16 cellular contexts compared by ENCODE assay signal in the genomic region with DNA sequence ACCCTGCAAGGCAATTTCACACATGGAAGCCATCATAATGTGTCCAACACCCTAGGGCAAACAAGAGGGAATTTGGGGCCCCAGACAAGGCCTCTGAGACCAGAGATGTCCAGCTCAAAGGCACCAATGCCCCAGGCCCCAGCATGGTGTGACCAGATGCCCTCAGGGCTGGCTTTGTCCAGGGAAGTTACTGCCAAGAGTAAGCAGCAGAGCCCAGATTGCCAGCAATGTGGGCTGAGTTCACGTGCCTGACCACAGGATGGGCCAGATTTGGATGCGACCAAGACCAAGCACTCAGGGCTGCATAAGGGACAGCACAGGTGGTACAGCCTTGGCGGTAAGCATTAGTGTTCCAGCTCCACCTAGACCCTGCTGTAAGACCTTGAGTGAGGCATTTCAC. TPM values are rescaled to one million over a fixed set of nuclear protein-coding genes. Genes with fewer than 3 reads are reported as not detected.
DNase-seq lines count a peak whose midpoint lies in the region; ATAC-seq, FAIRE-seq and TF ChIP-seq lines count a peak whose summit lies in the region.
"Had no signal": no experiment of that assay in that cellular context is flagged by ENCODE, and none has a peak within 500 bp of the region (broad histone marks: within the 10 kb centered on the region; RNA-seq: fewer than 3 reads in every experiment).

No MANE protein-coding gene starts in this region.

- H3K27me3 ChIP-seq in HCT116 (ENCODE audit: insufficient read depth, low read length), result no peaks in the 10 kb centered on the region
- no peaks in the 10 kb centered on the region for H3K27me3 ChIP-seq in mammary epithelial cell (ENCODE audit: insufficient read depth, low read length)
- H3K27me3 ChIP-seq in thymus (ENCODE audit: control insufficient read depth, insufficient read depth), result no peaks in the 10 kb centered on the region
- H3K27me3 ChIP-seq in HepG2 (ENCODE audit: control insufficient read depth in 1 of 2, insufficient read depth in 2 of 2, low read length in 2 of 2), result no peaks in the 10 kb centered on the region
- H3K27me3 ChIP-seq: SJCRH30 had no signal

- POLR2A ChIA-PET in HCT116 (lab: Charles Lee) (interaction anchor here (1.8 to 3.0 kb wide), 6 partner anchors 8 to 89 kb away, joined by 4 to 21 read pairs (median 10); a partner anchor contains a TSS), HepG2 (lab: Yijun Ruan, JAX) (no interaction called here)

- in situ Hi-C loops in mammary epithelial cell (cut with MboI; ENCODE audit: low sequenced_read_pairs in 2 of 2), result no loop called here
- in situ Hi-C loops in HepG2 (cut with HindIII; ENCODE audit: extremely low pct_ligation_motif_present, low pct_unique_long_range_greater_than_20kb), result no loop called here

- H3K4me2 ChIP-seq in HCT116 (ENCODE audit: low read length) (peak overlapping the region; percentile 72), mammary epithelial cell (ENCODE audit: insufficient read depth, low read depth, low read length) (no peak overlapping the region), HepG2 (ENCODE audit: low read depth, low read length) (no peak overlapping the region)

- H3K9ac ChIP-seq in HCT116 (ENCODE audit: low read length), result peak overlapping the region; percentile 81
- no peak overlapping the region for H3K9ac ChIP-seq in mammary epithelial cell (ENCODE audit: insufficient read depth, low read length)
- H3K9ac ChIP-seq in HepG2 (ENCODE audit: insufficient read depth, low read depth, low read length), result no peak overlapping the region

- peak overlapping the region; percentile 94 for H3K27ac Mint-ChIP-seq in mesothelial cell of epicardium
- H3K27ac Mint-ChIP-seq: activated naive CD8-positive, alpha-beta T cell treated with anti-CD3 and anti-CD28 coated beads for 36 hours; CD4-positive, alpha-beta T cell; stimulated activated effector memory CD8-positive, alpha-beta T cell treated with anti-CD3 and anti-CD28 coated beads, Interleukin-12 subunit alpha, Interleukin-12 subunit beta, amount 100 ng/mL, for 72 hours had no signal

- dilution Hi-C loops in mammary epithelial cell (cut with HindIII; ENCODE audit: low sequenced_read_pairs), result loop anchor here (5.0 kb wide), 1 partner anchor 87 kb away; no protein-coding TSS in a partner anchor

- intact Hi-C loops in HCT116 (cut with micrococcal nuclease), result no loop called here
- intact Hi-C loops in mammary epithelial cell (cut with micrococcal nuclease), result no loop called here
- intact Hi-C loops in left colon (cut with DNase I, micrococcal nuclease), result no loop called here
- intact Hi-C loops in HepG2 (cut with micrococcal nuclease; ENCODE audit: unreplicated experiment), result no loop called here

- no peak for ATAC-seq in HCT116
- ATAC-seq in left colon, result no peak
- ATAC-seq in left lobe of liver, result no peak
- no peak for ATAC-seq in HepG2
- ATAC-seq: stimulated activated effector memory CD8-positive, alpha-beta T cell treated with anti-CD3 and anti-CD28 coated beads, Interleukin-12 subunit alpha, Interleukin-12 subunit beta, amount 100 ng/mL, for 72 hours had no signal

- no peak for TF ChIP-seq EP300 in HepG2 (IDR thresholded peaks at IDR 0.05; ENCODE audit: low read depth in 2 of 2, low read length in 2 of 2)
- TF ChIP-seq EP300 in HepG2 (CRISPR knock-in tag; IDR thresholded peaks at IDR 0.05; ENCODE audit: borderline replicate concordance), result no peak

- RAD21 ChIA-PET in HCT116 (lab: Charles Lee; ENCODE audit: low non-redundant PET in 1 of 2, low total read pairs in 2 of 2, uncharacterized antibody in 2 of 2, unreplicated experiment in 2 of 2), result interaction anchor here (1.5 to 2.4 kb wide), 2 partner anchors 13 kb away, joined by 6 to 8 read pairs; a partner anchor contains a TSS

- no TSS peak for BruUV-seq in HCT116 (replicated peaks; lab: Mats Ljungman, UMichigan)
- BruUV-seq in mammary epithelial cell (replicated peaks; lab: Mats Ljungman, UMichigan), result no TSS peak
- no TSS peak for BruUV-seq in HepG2 (replicated peaks; lab: Mats Ljungman, UMichigan)

- H3K4me1 ChIP-seq in HCT116 (ENCODE audit: control insufficient read depth in 1 of 2, insufficient read depth in 2 of 2, low read length in 2 of 2) (peaks cover 87 to 96% of the 10 kb centered on the region in 2 experiments), mammary epithelial cell (ENCODE audit: insufficient read depth, low read length) (peaks cover 86% of the 10 kb centered on the region), thymus (ENCODE audit: control insufficient read depth, insufficient read depth, low read length) (no peaks in the 10 kb centered on the region), HepG2 (ENCODE audit: insufficient read depth, low read length) (peaks cover 6% of the 10 kb centered on the region; the same call in 1 of the 2 replicates)

- peak overlapping the region; percentile 98 for H3K27ac ChIP-seq in HCT116 (ENCODE audit: low read depth, low read length)
- peak overlapping the region; percentile 77 for H3K27ac ChIP-seq in mammary epithelial cell (ENCODE audit: insufficient read depth, low read depth, low read length)
- H3K27ac ChIP-seq in thymus (ENCODE audit: low read depth), result peak overlapping the region; percentile 46
- H3K27ac ChIP-seq in HepG2 (ENCODE audit: extremely low read length, insufficient read depth, low read length), result no peak overlapping the region
- H3K27ac ChIP-seq: SJCRH30 had no signal

- H3K4me3 Mint-ChIP-seq in mesothelial cell of epicardium, result no peak overlapping the region
- H3K4me3 Mint-ChIP-seq: activated naive CD8-positive, alpha-beta T cell treated with anti-CD3 and anti-CD28 coated beads for 36 hours; CD4-positive, alpha-beta T cell; stimulated activated effector memory CD8-positive, alpha-beta T cell treated with anti-CD3 and anti-CD28 coated beads, Interleukin-12 subunit alpha, Interleukin-12 subunit beta, amount 100 ng/mL, for 72 hours had no signal

- H2AFZ ChIP-seq in HCT116 (ENCODE audit: low read depth, low read length, poor library complexity, severe bottlenecking) (no peak overlapping the region), mammary epithelial cell (ENCODE audit: low read depth, low read length) (no peak overlapping the region), HepG2 (ENCODE audit: low read length) (no peak overlapping the region)

- peaks cover 2% of the 10 kb centered on the region for H3K36me3 Mint-ChIP-seq in mesothelial cell of epicardium
- H3K36me3 Mint-ChIP-seq: stimulated activated effector memory CD8-positive, alpha-beta T cell treated with anti-CD3 and anti-CD28 coated beads, Interleukin-12 subunit alpha, Interleukin-12 subunit beta, amount 100 ng/mL, for 72 hours had no signal

- H3K9me2 ChIP-seq in HCT116 (ENCODE audit: insufficient read depth), result no peaks in the 10 kb centered on the region

- H3K79me2 ChIP-seq in HCT116 (ENCODE audit: insufficient read depth, low read length) (peaks cover 87% of the 10 kb centered on the region), mammary epithelial cell (ENCODE audit: insufficient read depth, low read length) (peaks cover 66% of the 10 kb centered on the region), HepG2 (ENCODE audit: insufficient read depth, low read length) (no peaks in the 10 kb centered on the region)

- 83% methylated on average over 3 of the region's 3 CpGs for WGBS in mammary epithelial cell (ENCODE audit: low coverage, missing lambda C conversion rate)
- WGBS in thymus, result 96% methylated on average over 3 of the region's 3 CpGs
- WGBS in HepG2 (ENCODE audit: low lambda C conversion rate), result 93% methylated on average over 1 of the region's 3 CpGs

- no peaks in the 10 kb centered on the region for H3K27me3 Mint-ChIP-seq in mesothelial cell of epicardium (ENCODE audit: low read depth)
- H3K27me3 Mint-ChIP-seq: activated naive CD8-positive, alpha-beta T cell treated with anti-CD3 and anti-CD28 coated beads for 36 hours; CD4-positive, alpha-beta T cell had no signal

- H3K4me3 ChIP-seq in HCT116 (replicated peaks in 1 of 2; ENCODE audit: low read depth in 1 of 2, low read length in 2 of 2), result no peak overlapping the region
- H3K4me3 ChIP-seq in mammary epithelial cell (replicated peaks in 1 of 3; ENCODE audit: insufficient read depth in 1 of 3, low read depth in 2 of 3, low read length in 3 of 3), result no peak overlapping the region
- no peak overlapping the region for H3K4me3 ChIP-seq in thymus (ENCODE audit: low read length)
- no peak overlapping the region for H3K4me3 ChIP-seq in HepG2 (replicated peaks in 1 of 3; ENCODE audit: insufficient read depth in 1 of 3, low read depth in 2 of 3, low read length in 3 of 3)
- H3K4me3 ChIP-seq: SJCRH30 had no signal

- no peaks in the 10 kb centered on the region for H4K20me1 ChIP-seq in HCT116 (ENCODE audit: insufficient read depth)
- no peaks in the 10 kb centered on the region for H4K20me1 ChIP-seq in mammary epithelial cell (ENCODE audit: insufficient read depth, low read length)
- no peaks in the 10 kb centered on the region for H4K20me1 ChIP-seq in HepG2 (ENCODE audit: insufficient read depth, low read length)

- no peak for TF ChIP-seq POLR2A in HCT116 (IDR thresholded peaks at IDR 0.05; ENCODE audit: borderline replicate concordance, extremely low read depth, insufficient read depth, insufficient read length)
- TF ChIP-seq POLR2A in HepG2 (IDR thresholded peaks at IDR 0.05; ENCODE audit: insufficient read depth in 1 of 2, low read depth in 2 of 2, low read length in 2 of 2), result no peak

- no peak for FAIRE-seq in HepG2 (lab: Jason Lieb, UNC)

- H3K36me3 ChIP-seq in HCT116 (ENCODE audit: control insufficient read depth in 1 of 2, insufficient read depth in 2 of 2, low read length in 2 of 2), result peaks cover 0 to 26% of the 10 kb centered on the region in 2 experiments; a peak in 1 of 4 replicates
- H3K36me3 ChIP-seq in mammary epithelial cell (ENCODE audit: insufficient read depth, low read length), result peaks cover 16% of the 10 kb centered on the region
- no peaks in the 10 kb centered on the region for H3K36me3 ChIP-seq in thymus (ENCODE audit: control insufficient read depth, insufficient read depth)
- H3K36me3 ChIP-seq in HepG2 (replicated peaks in 1 of 2; ENCODE audit: control insufficient read depth in 1 of 2, insufficient read depth in 2 of 2, low read length in 2 of 2), result no peaks in the 10 kb centered on the region
- H3K36me3 ChIP-seq: SJCRH30 had no signal

- DNase-seq in HCT116 (ENCODE audit: low read depth, low spot score) (no peak), mammary epithelial cell (no peak), mesothelial cell of epicardium (ENCODE audit: low spot score in 2 of 2, unreplicated experiment in 2 of 2) (no peak), left colon (no peak), left lobe of liver (ENCODE audit: low spot score) (no peak), HepG2 (ENCODE audit: low spot score) (no peak), hypothalamus (lab: John Stamatoyannopoulos, UW) (no peak)
- DNase-seq: activated naive CD8-positive, alpha-beta T cell treated with anti-CD3 and anti-CD28 coated beads for 36 hours; CD4-positive, alpha-beta T cell; head of caudate nucleus; NCI-H1694 treated with DMSO at 0.1 percent for 48 hours; NCI-H774; stimulated activated CD4-positive, alpha-beta T cell treated with anti-CD3 and anti-CD28 coated beads, Interleukin-2, amount 100 ng/mL, for 24 hours had no signal

- no peak for TF ChIP-seq RAD21 in HCT116 (IDR thresholded peaks at IDR 0.05; ENCODE audit: low read depth)
- no peak for TF ChIP-seq RAD21 in HepG2 (CRISPR knock-in tag; IDR thresholded peaks at IDR 0.05)

- CTCF ChIA-PET in HCT116 (lab: Charles Lee), result interaction anchor here (2.6 to 4.3 kb wide), 2 partner anchors 13 to 93 kb away, joined by 11 to 27 read pairs; a partner anchor contains a TSS
- CTCF ChIA-PET in mammary epithelial cell (lab: Charles Lee; ENCODE audit: low non-redundant PET), result no interaction called here
- CTCF ChIA-PET in HepG2 (lab: Yijun Ruan, JAX; ENCODE audit: low intra/inter-chr PET ratio, low total read pairs), result no interaction called here

- H3K9me3 ChIP-seq in HCT116 (ENCODE audit: control insufficient read depth in 1 of 2, insufficient read depth in 1 of 2, low read depth in 1 of 2, low read length in 2 of 2) (no peaks in the 10 kb centered on the region), mammary epithelial cell (replicated peaks; ENCODE audit: insufficient read depth, low read length) (no peaks in the 10 kb centered on the region), thymus (ENCODE audit: control insufficient read depth) (no peaks in the 10 kb centered on the region), HepG2 (ENCODE audit: low read length) (no peaks in the 10 kb centered on the region)
- H3K9me3 ChIP-seq: SJCRH30 had no signal

- TF ChIP-seq CTCF in HCT116 (IDR thresholded peaks at IDR 0.05 in 2 of 3, conservative IDR thresholded peaks at IDR 0.05 in 1 of 3; ENCODE audit: borderline replicate concordance in 1 of 3, insufficient read depth in 1 of 3, low read depth in 2 of 3, low read length in 2 of 3) (no peak), mammary epithelial cell (conservative IDR thresholded peaks at IDR 0.05 in 1 of 2, IDR thresholded peaks at IDR 0.05 in 1 of 2; ENCODE audit: extremely low read depth in 1 of 2, insufficient read depth in 1 of 2, low read depth in 1 of 2, low read length in 2 of 2) (no peak), mesothelial cell of epicardium (IDR thresholded peaks at IDR 0.05; ENCODE audit: unreplicated experiment) (no peak), HepG2 (CRISPR knock-in tag; IDR thresholded peaks at IDR 0.05) (no peak)

- H3K4me1 Mint-ChIP-seq in mesothelial cell of epicardium, result peaks cover 42% of the 10 kb centered on the region

- H3K9me3 Mint-ChIP-seq in mesothelial cell of epicardium, result peaks cover 3% of the 10 kb centered on the region
- H3K9me3 Mint-ChIP-seq: activated naive CD8-positive, alpha-beta T cell treated with anti-CD3 and anti-CD28 coated beads for 36 hours; CD4-positive, alpha-beta T cell; stimulated activated effector memory CD8-positive, alpha-beta T cell treated with anti-CD3 and anti-CD28 coated beads, Interleukin-12 subunit alpha, Interleukin-12 subunit beta, amount 100 ng/mL, for 72 hours had no signal

RNA-seq across cellular contexts. Expression of a gene that starts 12.7 kb away (rescaled TPM):
- total RNA-seq in HCT116 (2021; ENCODE audit: unreplicated experiment) (250 TPM), mammary epithelial cell (100 to 1,000 TPM; 273 to 311 TPM), mesothelial cell of epicardium (53.3 to 58.5 TPM (median 56.0 TPM) in 3 replicates), left colon (100 to 1,000 TPM; 106 to 110 TPM), left lobe of liver (3.2 TPM), HepG2 (2016; rRNA removed; fragmentation: Illumina TruSeq; extraction: Trizol) (0.42 and 0.66 TPM in 2 replicates)
- polyA plus RNA-seq in HCT116 (2012), result 119 and 134 TPM in 2 replicates
- polyA plus RNA-seq in mammary epithelial cell (117 TPM), thymus (14.0 TPM), HepG2 (2011; rRNA removed) (0.17 and 0.18 TPM in 2 replicates)
- 242 TPM for polyA minus RNA-seq in mammary epithelial cell
- total RNA-seq in HepG2 (2016; cell fraction: cytosol; rRNA removed; fragmentation: Illumina TruSeq; extraction: Trizol; ENCODE audit: low read depth), result not detected in 2 replicates
- 0.56 and 0.71 TPM in 2 replicates for total RNA-seq in HepG2 (2016; cell fraction: insoluble cytoplasmic fraction; rRNA removed; fragmentation: Illumina TruSeq; extraction: Trizol)
- 0.06 and 0.14 TPM in 2 replicates for total RNA-seq in HepG2 (2016; cell fraction: membrane; rRNA removed; fragmentation: Illumina TruSeq; extraction: Trizol)
- total RNA-seq in HepG2 (2016; cell fraction: nucleus; rRNA removed; fragmentation: Illumina TruSeq; extraction: Trizol), result 0.60 and 0.68 TPM in 2 replicates
- 0.13 and 0.23 TPM in 2 replicates for polyA plus RNA-seq in HepG2 (2011; cell fraction: cytosol; rRNA removed)
- polyA plus RNA-seq in HepG2 (2011; cell fraction: nucleus; rRNA removed), result 0.29 and 0.52 TPM in 2 replicates
- polyA plus RNA-seq in HepG2 (2012), result 0.08 and 0.13 TPM in 2 replicates
- 0.03 and 0.08 TPM in 2 replicates for polyA plus RNA-seq in HepG2 (2016; cell fraction: cytosol; fragmentation: Illumina TruSeq; extraction: Trizol; ENCODE audit: low read depth)
- 0.35 and 0.50 TPM in 2 replicates for polyA plus RNA-seq in HepG2 (2016; cell fraction: insoluble cytoplasmic fraction; fragmentation: Illumina TruSeq; extraction: Trizol; ENCODE audit: low read depth)
- polyA plus RNA-seq in HepG2 (2016; cell fraction: membrane; fragmentation: Illumina TruSeq; extraction: Trizol; ENCODE audit: low read depth), result 0.03 and 0.05 TPM in 2 replicates
- 0.85 and 0.89 TPM in 2 replicates for polyA plus RNA-seq in HepG2 (2016; cell fraction: nucleus; fragmentation: Illumina TruSeq; extraction: Trizol; ENCODE audit: insufficient read depth, low read depth)
- 0.12 and 47.0 TPM in 2 replicates for polyA minus RNA-seq in HepG2 (2011; rRNA and poly(A)+ RNA removed; ENCODE audit: low replicate concordance)
- 0.62 and 0.79 TPM in 2 replicates for polyA minus RNA-seq in HepG2 (2011; cell fraction: cytosol; rRNA and poly(A)+ RNA removed)
- polyA minus RNA-seq in HepG2 (2011; cell fraction: nucleus; rRNA and poly(A)+ RNA removed), result 0.37 and 0.77 TPM in 2 replicates

RNA-seq across cellular contexts. Expression of a gene that starts 27.0 kb away (rescaled TPM):
- total RNA-seq in HCT116 (2021; ENCODE audit: unreplicated experiment) (63.7 TPM), mammary epithelial cell (10 to 100 TPM in 1 of 2 donors, 1 to 10 TPM in 1; 1.2 to 35.4 TPM), mesothelial cell of epicardium (6.0 to 6.3 TPM (median 6.0 TPM) in 3 replicates), left colon (1 to 10 TPM; 2.0 to 7.4 TPM), left lobe of liver (0.08 TPM), HepG2 (2016; rRNA removed; fragmentation: Illumina TruSeq; extraction: Trizol) (17.1 and 27.3 TPM in 2 replicates)
- polyA plus RNA-seq in HCT116 (2012), result 24.8 and 38.0 TPM in 2 replicates
- polyA plus RNA-seq in mammary epithelial cell (26.8 TPM), thymus (6.4 TPM), HepG2 (2011; rRNA removed) (3.4 and 6.5 TPM in 2 replicates)
- polyA minus RNA-seq in mammary epithelial cell, result 18.2 TPM
- total RNA-seq in HepG2 (2016; cell fraction: cytosol; rRNA removed; fragmentation: Illumina TruSeq; extraction: Trizol; ENCODE audit: low read depth), result 3.8 and 5.0 TPM in 2 replicates
- 18.0 and 28.7 TPM in 2 replicates for total RNA-seq in HepG2 (2016; cell fraction: insoluble cytoplasmic fraction; rRNA removed; fragmentation: Illumina TruSeq; extraction: Trizol)
- 10.4 and 11.4 TPM in 2 replicates for total RNA-seq in HepG2 (2016; cell fraction: membrane; rRNA removed; fragmentation: Illumina TruSeq; extraction: Trizol)
- total RNA-seq in HepG2 (2016; cell fraction: nucleus; rRNA removed; fragmentation: Illumina TruSeq; extraction: Trizol), result 10.3 and 12.4 TPM in 2 replicates
- polyA plus RNA-seq in HepG2 (2011; cell fraction: cytosol; rRNA removed), result 2.6 and 2.7 TPM in 2 replicates
- polyA plus RNA-seq in HepG2 (2011; cell fraction: nucleus; rRNA removed), result 1.4 and 1.8 TPM in 2 replicates
- polyA plus RNA-seq in HepG2 (2012), result 3.0 and 6.8 TPM in 2 replicates
- 3.0 and 3.1 TPM in 2 replicates for polyA plus RNA-seq in HepG2 (2016; cell fraction: cytosol; fragmentation: Illumina TruSeq; extraction: Trizol; ENCODE audit: low read depth)
- polyA plus RNA-seq in HepG2 (2016; cell fraction: insoluble cytoplasmic fraction; fragmentation: Illumina TruSeq; extraction: Trizol; ENCODE audit: low read depth), result 27.1 and 27.6 TPM in 2 replicates
- 6.9 and 8.0 TPM in 2 replicates for polyA plus RNA-seq in HepG2 (2016; cell fraction: membrane; fragmentation: Illumina TruSeq; extraction: Trizol; ENCODE audit: low read depth)
- polyA plus RNA-seq in HepG2 (2016; cell fraction: nucleus; fragmentation: Illumina TruSeq; extraction: Trizol; ENCODE audit: insufficient read depth, low read depth), result 15.8 and 16.1 TPM in 2 replicates
- 2.4 and 15.2 TPM in 2 replicates for polyA minus RNA-seq in HepG2 (2011; rRNA and poly(A)+ RNA removed; ENCODE audit: low replicate concordance)
- 4.1 and 4.6 TPM in 2 replicates for polyA minus RNA-seq in HepG2 (2011; cell fraction: cytosol; rRNA and poly(A)+ RNA removed)
- 3.7 and 4.6 TPM in 2 replicates for polyA minus RNA-seq in HepG2 (2011; cell fraction: nucleus; rRNA and poly(A)+ RNA removed)

Comparison
In these comparisons a context has a peak if more than half of its experiments do, and no peak if none do; other contexts are left out.
1. RNA of a gene that starts 12.7 kb away (total RNA-seq): 273 to 311 TPM in mammary epithelial cell, 250 TPM in HCT116 (single experiment), 106 to 110 TPM in left colon and 53.3 to 58.5 TPM in mesothelial cell of epicardium; 3.2 TPM in left lobe of liver (single experiment) and 0.06 to 0.71 TPM in HepG2; every median in the first group is over 10 times any median in the second.